31 cellular contexts compared by ENCODE assay signal in genomic region chr7:28200598-28200997, GRCh38. TPM values are rescaled to one million over a fixed set of nuclear protein-coding genes. Genes with fewer than 3 reads are reported as not detected.
DNase-seq lines count a peak whose midpoint lies in the region; ATAC-seq and TF ChIP-seq lines count a peak whose summit lies in the region.
"Had no signal": no experiment of that assay in that cellular context is flagged by ENCODE, and none has a peak within 500 bp of the region (broad histone marks: within the 10 kb centered on the region; RNA-seq: fewer than 3 reads in every experiment).

No MANE protein-coding gene starts in this region.

- no peak overlapping the region for H2BK20ac ChIP-seq in IMR-90 (ENCODE audit: low read depth, low read length)

- H4K91ac ChIP-seq in IMR-90 (ENCODE audit: insufficient read depth, low read depth, low read length), result no peak overlapping the region
- H4K91ac ChIP-seq in trophoblast cell (ENCODE audit: low read depth, low read length), result no peak overlapping the region

- H3K4me1 ChIP-seq in IMR-90 (ENCODE audit: control insufficient read depth, insufficient read depth, low read length) (peaks cover 4% of the 10 kb centered on the region), OCI-LY7 (ENCODE audit: insufficient read depth, low read length, poor library complexity, severe bottlenecking) (peaks cover 16% of the 10 kb centered on the region), heart right ventricle (peaks cover 0 to 4% (median 0%) of the 10 kb centered on the region in 9 donors), trophoblast cell (ENCODE audit: control insufficient read depth in 1 of 2, insufficient read depth in 2 of 2, low read length in 2 of 2) (no peaks in the 10 kb centered on the region)
- H3K4me1 ChIP-seq: adrenal gland, body of pancreas, gastrocnemius medialis, right lobe of liver, tibial nerve had no signal

- POLR2A ChIA-PET in IMR-90 (lab: Charles Lee; ENCODE audit: unreplicated experiment) (interaction anchor here (0.6 kb wide), 1 partner anchor 32 kb away, joined by 3 read pairs; no protein-coding TSS in a partner anchor), OCI-LY7 (lab: Charles Lee) (no interaction called here)

- no peak overlapping the region for H3K14ac ChIP-seq in IMR-90 (replicated peaks; ENCODE audit: low read depth, low read length)
- H3K14ac ChIP-seq in trophoblast cell (ENCODE audit: low read length), result no peak overlapping the region

- H3K4me3 ChIP-seq in IMR-90 (ENCODE audit: insufficient read depth, low read depth, low read length), result no peak overlapping the region
- peak overlapping the region; percentile 10 for H3K4me3 ChIP-seq in OCI-LY7 (ENCODE audit: low read depth, low read length, poor library complexity, severe bottlenecking)
- no peak overlapping the region for H3K4me3 ChIP-seq in heart right ventricle
- no peak overlapping the region for H3K4me3 ChIP-seq in trophoblast cell (ENCODE audit: low read depth, low read length)
- H3K4me3 ChIP-seq: adrenal gland, body of pancreas, dorsolateral prefrontal cortex, gastrocnemius medialis, MG63, PC-9, right lobe of liver, tibial nerve had no signal

- H2AK5ac ChIP-seq in IMR-90 (ENCODE audit: low read depth, low read length) (no peak overlapping the region), trophoblast cell (ENCODE audit: low read length) (no peak overlapping the region)

- dilution Hi-C loops in IMR-90 (cut with HindIII; ENCODE audit: low sequenced_read_pairs, unreplicated experiment), result no loop called here

- H3K4me2 ChIP-seq in IMR-90 (ENCODE audit: low read depth, low read length) (no peak overlapping the region), OCI-LY7 (ENCODE audit: low read length) (peak overlapping the region; percentile 48), trophoblast cell (ENCODE audit: low read length) (no peak overlapping the region)
- H3K4me2 ChIP-seq: PC-9 had no signal

- no CpG with 5 or more reads among the region's 2 CpGs for WGBS in IMR-90 (ENCODE audit: extremely low coverage in 2 of 2, insufficient read length in 1 of 2), 2 experiments
- WGBS in heart right ventricle, 2 donors, result 31 to 56% methylated on average over 2 of the region's 2 CpGs
- no CpG with 5 or more reads among the region's 2 CpGs for WGBS in trophoblast cell (ENCODE audit: extremely low coverage, insufficient coverage, insufficient read length)

- TF ChIP-seq RAD21 in IMR-90 (IDR thresholded peaks at IDR 0.05; ENCODE audit: low read length), result no peak

- intact Hi-C loops in IMR-90 (cut with micrococcal nuclease) (loop anchor here (5.0 kb wide), 1 partner anchor 52 kb away; no protein-coding TSS in a partner anchor), OCI-LY7 (cut with micrococcal nuclease; ENCODE audit: unreplicated experiment) (no loop called here), heart right ventricle (cut with DNase I) (no loop called here)

- H3K4me1 Mint-ChIP-seq in activated T-cell treated with anti-CD3 and anti-CD28 coated beads, Interleukin-2, amount 50 U/mL, for 72 hours (ENCODE audit: low read depth), result no peaks in the 10 kb centered on the region

- H3K9ac ChIP-seq in IMR-90 (ENCODE audit: low read depth, low read length) (no peak overlapping the region), trophoblast cell (ENCODE audit: low read length) (no peak overlapping the region)

- H2AFZ ChIP-seq in IMR-90 (replicated peaks; ENCODE audit: low read length, poor library complexity), result no peak overlapping the region
- H2AFZ ChIP-seq in OCI-LY7 (ENCODE audit: low read length), result peak overlapping the region; percentile 93
- H2AFZ ChIP-seq in trophoblast cell (ENCODE audit: insufficient read depth, low read length, poor library complexity), result no peak overlapping the region
- H2AFZ ChIP-seq: PC-9 had no signal

- TF ChIP-seq CTCF in IMR-90 (conservative IDR thresholded peaks at IDR 0.05; ENCODE audit: low read depth, low read length) (no peak), OCI-LY7 (conservative IDR thresholded peaks at IDR 0.05; ENCODE audit: low read length) (no peak), heart right ventricle (IDR thresholded peaks at IDR 0.05) (no peak)

- no peaks in the 10 kb centered on the region for H3K9me1 ChIP-seq in IMR-90 (ENCODE audit: insufficient read depth, low read length)

- CTCF ChIA-PET in IMR-90 (lab: Yijun Ruan, JAX), result no interaction called here
- CTCF ChIA-PET in OCI-LY7 (lab: Charles Lee; ENCODE audit: unreplicated experiment), result no interaction called here

- H2BK12ac ChIP-seq in trophoblast cell (ENCODE audit: low read length), result no peak overlapping the region

- H3K27me3 Mint-ChIP-seq in activated T-cell treated with anti-CD3 and anti-CD28 coated beads, Interleukin-2, amount 50 U/mL, for 72 hours (ENCODE audit: low read depth), result peaks cover 64% of the 10 kb centered on the region

- H2BK120ac ChIP-seq in IMR-90 (ENCODE audit: low read depth, low read length) (no peak overlapping the region), trophoblast cell (ENCODE audit: insufficient read depth, low read length, poor library complexity) (no peak overlapping the region)

- H3K79me1 ChIP-seq in IMR-90 (ENCODE audit: low read depth in 1 of 2, low read length in 2 of 2), result no peaks in the 10 kb centered on the region
- no peaks in the 10 kb centered on the region for H3K79me1 ChIP-seq in trophoblast cell (ENCODE audit: low read length)

- H3K9me3 Mint-ChIP-seq in activated T-cell treated with anti-CD3 and anti-CD28 coated beads, Interleukin-2, amount 50 U/mL, for 72 hours, result no peaks in the 10 kb centered on the region
- H3K9me3 Mint-ChIP-seq: activated CD8-positive, alpha-beta T cell treated with anti-CD3 and anti-CD28 coated beads for 36 hours; activated naive CD4-positive, alpha-beta T cell treated with anti-CD3 and anti-CD28 coated beads for 36 hours had no signal

- H2BK15ac ChIP-seq in IMR-90 (ENCODE audit: low read depth, low read length), result no peak overlapping the region

- H4K20me1 ChIP-seq in IMR-90 (ENCODE audit: insufficient read depth, low read length) (no peaks in the 10 kb centered on the region), OCI-LY7 (ENCODE audit: insufficient read depth, low read length) (no peaks in the 10 kb centered on the region)

- H4K12ac ChIP-seq in trophoblast cell (ENCODE audit: low read depth, low read length), result no peak overlapping the region

- H3K9me3 ChIP-seq in IMR-90 (ENCODE audit: control insufficient read depth, insufficient read depth, low read length) (no peaks in the 10 kb centered on the region), OCI-LY7 (ENCODE audit: low read length) (no peaks in the 10 kb centered on the region), heart right ventricle (no peaks in the 10 kb centered on the region), trophoblast cell (ENCODE audit: insufficient read depth, low read depth, low read length) (no peaks in the 10 kb centered on the region)
- H3K9me3 ChIP-seq: adrenal gland, body of pancreas, gastrocnemius medialis, MG63, neutrophil, right lobe of liver had no signal

- H3K27me3 ChIP-seq in IMR-90 (ENCODE audit: control insufficient read depth, insufficient read depth, low read length) (no peaks in the 10 kb centered on the region), heart right ventricle (no peaks in the 10 kb centered on the region), trophoblast cell (ENCODE audit: insufficient read depth, low read length) (no peaks in the 10 kb centered on the region)
- H3K27me3 ChIP-seq: body of pancreas, dorsolateral prefrontal cortex, gastrocnemius medialis, MG63, neutrophil, right lobe of liver, tibial nerve had no signal

- H3K9me2 ChIP-seq in OCI-LY7 (ENCODE audit: insufficient read depth, low read length), result no peaks in the 10 kb centered on the region

- H3K27ac ChIP-seq in IMR-90 (ENCODE audit: insufficient read depth, low read length), result no peak overlapping the region
- peak overlapping the region; percentile 6 for H3K27ac ChIP-seq in OCI-LY7 (ENCODE audit: low read depth, low read length, poor library complexity, severe bottlenecking)
- H3K27ac ChIP-seq in heart right ventricle, result no peak overlapping the region
- no peak overlapping the region for H3K27ac ChIP-seq in trophoblast cell (ENCODE audit: low read depth, low read length)
- H3K27ac ChIP-seq: adrenal gland, body of pancreas, C4-2B, dorsolateral prefrontal cortex, gastrocnemius medialis, neutrophil, PC-9, right lobe of liver, tibial nerve had no signal

- no peaks in the 10 kb centered on the region for H3K36me3 Mint-ChIP-seq in activated T-cell treated with anti-CD3 and anti-CD28 coated beads, Interleukin-2, amount 50 U/mL, for 72 hours (ENCODE audit: insufficient read depth in 2 of 2)

- H3K79me2 ChIP-seq in OCI-LY7 (ENCODE audit: insufficient read depth, low read depth, low read length), result no peaks in the 10 kb centered on the region
- H3K79me2 ChIP-seq in trophoblast cell (ENCODE audit: control insufficient read depth, insufficient read depth, low read length, poor library complexity), result no peaks in the 10 kb centered on the region

- H3K4ac ChIP-seq in IMR-90 (ENCODE audit: low read depth, low read length), result peak overlapping the region; percentile 7; the same call in 1 of the 2 replicates
- H3K4ac ChIP-seq in trophoblast cell (ENCODE audit: low read depth, low read length), result no peak overlapping the region

- H3K23ac ChIP-seq in IMR-90 (ENCODE audit: low read depth, low read length), result no peak overlapping the region
- peak overlapping the region; percentile 5 for H3K23ac ChIP-seq in trophoblast cell (ENCODE audit: low read length)

- BruUV-seq in IMR-90 (replicated peaks; lab: Mats Ljungman, UMichigan), result no TSS peak
- BruUV-seq in OCI-LY7 (replicated peaks; lab: Mats Ljungman, UMichigan), result no TSS peak

- H4K8ac ChIP-seq in IMR-90 (ENCODE audit: low read depth in 2 of 2, low read length in 2 of 2) (no peak overlapping the region), trophoblast cell (ENCODE audit: low read depth, low read length) (no peak overlapping the region)

- H3K18ac ChIP-seq in IMR-90 (ENCODE audit: low read depth, low read length) (no peak overlapping the region), trophoblast cell (ENCODE audit: low read length) (no peak overlapping the region)

- H3K56ac ChIP-seq in IMR-90 (ENCODE audit: extremely low read depth, insufficient read depth, low read length), result no peak overlapping the region

- H4K5ac ChIP-seq in IMR-90 (ENCODE audit: low read depth, low read length), result no peak overlapping the region

- in situ Hi-C loops in IMR-90 (cut with MboI; ENCODE audit: low sequenced_read_pairs), result no loop called here
- in situ Hi-C loops in G401 (cut with HindIII; ENCODE audit: low sequenced_read_pairs), result no loop called here

- H2BK5ac ChIP-seq in IMR-90 (ENCODE audit: low read depth, low read length, poor library complexity, severe bottlenecking), result no peak overlapping the region
- H2BK5ac ChIP-seq in trophoblast cell (ENCODE audit: low read depth, low read length, poor library complexity), result no peak overlapping the region

- H3K36me3 ChIP-seq in IMR-90 (ENCODE audit: control insufficient read depth, insufficient read depth, low read length) (no peaks in the 10 kb centered on the region), OCI-LY7 (ENCODE audit: insufficient read depth, low read length) (no peaks in the 10 kb centered on the region), heart right ventricle (no peaks in the 10 kb centered on the region), trophoblast cell (ENCODE audit: control insufficient read depth in 1 of 2, insufficient read depth in 2 of 2, low read length in 2 of 2) (no peaks in the 10 kb centered on the region)
- H3K36me3 ChIP-seq: adrenal gland, gastrocnemius medialis, MG63, neutrophil, right lobe of liver, tibial nerve had no signal

- H3K4me3 Mint-ChIP-seq in activated T-cell treated with anti-CD3 and anti-CD28 coated beads, Interleukin-2, amount 50 U/mL, for 72 hours, result no peak overlapping the region
- H3K4me3 Mint-ChIP-seq: activated CD4-positive, alpha-beta T cell treated with anti-CD3 and anti-CD28 coated beads for 36 hours; activated CD8-positive, alpha-beta T cell treated with anti-CD3 and anti-CD28 coated beads for 36 hours; activated naive CD4-positive, alpha-beta T cell treated with anti-CD3 and anti-CD28 coated beads for 36 hours had no signal

- ATAC-seq in IMR-90 (ENCODE audit: low read depth), result no peak
- peak in 5 of 8 donors; percentile 67 to 95 (median 81) for ATAC-seq in heart right ventricle
- no peak for ATAC-seq in activated T-cell treated with anti-CD3 and anti-CD28 coated beads, Interleukin-2, amount 50 U/mL, for 72 hours (replicated peaks in 1 of 2)
- ATAC-seq: activated CD4-positive, alpha-beta T cell treated with anti-CD3 and anti-CD28 coated beads for 36 hours; activated CD8-positive, alpha-beta T cell treated with anti-CD3 and anti-CD28 coated beads for 36 hours; body of pancreas; gastrocnemius medialis; right lobe of liver had no signal

- DNase-seq in IMR-90 (no peak), OCI-LY7 (ENCODE audit: low spot score) (peak; percentile 25), heart right ventricle (no peak), trophoblast cell (no peak), NOMO-1 treated with DMSO at 0.1 percent for 48 hours (lab: John Stamatoyannopoulos, UW; ENCODE audit: unreplicated experiment) (no peak), G401 (ENCODE audit: low spot score) (no peak)
- no peak for DNase-seq in activated T-cell treated with anti-CD3 and anti-CD28 coated beads, Interleukin-2, amount 50 U/mL, for 72 hours
- DNase-seq: activated CD4-positive, alpha-beta T cell treated with anti-CD3 and anti-CD28 coated beads for 36 hours; activated CD8-positive, alpha-beta memory T cell treated with anti-CD3 and anti-CD28 coated beads, Interleukin-2, amount 50 U/mL, for 48 hours; activated CD8-positive, alpha-beta T cell treated with anti-CD3 and anti-CD28 coated beads for 36 hours; activated naive CD4-positive, alpha-beta T cell treated with anti-CD3 and anti-CD28 coated beads for 36 hours; adrenal gland; body of pancreas; cerebellar nuclear complex; dorsolateral prefrontal cortex; gastrocnemius medialis; GOT3; hippocampal formation; KG1; mesendoderm; MG63; NCI-H1930; NCI-H510A treated with DMSO at 0.1 percent for 48 hours; PC-9; posterior cingulate gyrus; right lobe of liver; SHP77; stimulated activated CD4-positive, alpha-beta T cell treated with anti-CD3 and anti-CD28 coated beads, Interleukin-4, amount 100 ng/mL, for 1 hour had no signal

- no peak for TF ChIP-seq POLR2A in IMR-90 (IDR thresholded peaks at IDR 0.05; ENCODE audit: low read depth, low read length)

- no peak overlapping the region for H3K27ac Mint-ChIP-seq in activated T-cell treated with anti-CD3 and anti-CD28 coated beads, Interleukin-2, amount 50 U/mL, for 72 hours
- H3K27ac Mint-ChIP-seq: activated CD4-positive, alpha-beta T cell treated with anti-CD3 and anti-CD28 coated beads for 36 hours; activated CD8-positive, alpha-beta T cell treated with anti-CD3 and anti-CD28 coated beads for 36 hours; activated naive CD4-positive, alpha-beta T cell treated with anti-CD3 and anti-CD28 coated beads for 36 hours had no signal

- H2AK9ac ChIP-seq in IMR-90 (replicated peaks; ENCODE audit: low read depth, low read length, poor library complexity), result no peak overlapping the region

RNA-seq across cellular contexts. Expression of gene JAZF1, which starts 20.0 kb away (rescaled TPM):
- total RNA-seq in IMR-90 (2012; rRNA removed), result 8.4 and 12.2 TPM in 2 replicates
- 8.6 and 10.5 TPM in 2 replicates for polyA plus RNA-seq in IMR-90 (2012; rRNA removed)
- polyA plus RNA-seq in IMR-90 (2012; cell fraction: cytosol; rRNA removed), result 4.1 and 8.9 TPM in 2 replicates
- polyA plus RNA-seq in IMR-90 (2012; cell fraction: nucleus; rRNA removed; ENCODE audit: low replicate concordance), result 3.2 and 7.4 TPM in 2 replicates
- 4.6 and 6.3 TPM in 2 replicates for total RNA-seq in OCI-LY7 (2014; rRNA removed; shearing (Covaris generic))
- total RNA-seq in OCI-LY7 (2022), result 25.0 and 33.9 TPM in 2 replicates
- total RNA-seq in heart right ventricle, result 10 to 100 TPM; 22.3 to 42.3 (median 32.9) TPM
- 10 to 100 TPM in 1 of 2 donors, 1 to 10 TPM in 1; 6.9 to 14.1 TPM for polyA plus RNA-seq in heart right ventricle
- 1.8 and 2.1 TPM in 2 replicates for polyA plus RNA-seq in trophoblast cell (2013)
- 1 to 10 TPM; 4.3 to 7.9 TPM for total RNA-seq in activated T-cell treated with anti-CD3 and anti-CD28 coated beads, Interleukin-2, amount 50 U/mL, for 72 hours
- not detected in 2 replicates for total RNA-seq in G401 (2014; rRNA removed; shearing (Covaris generic))

Comparison
In these comparisons a context has a peak if more than half of its experiments do, and no peak if none do; other contexts are left out.
1. ATAC-seq: peak in heart right ventricle (5 of 8); none in IMR-90 (single experiment) and activated T-cell treated with anti-CD3 and anti-CD28 coated beads, Interleukin-2, amount 50 U/mL, for 72 hours (0 of 2).